1 cellular context compared by ENCODE assay signal in the genomic region with DNA sequence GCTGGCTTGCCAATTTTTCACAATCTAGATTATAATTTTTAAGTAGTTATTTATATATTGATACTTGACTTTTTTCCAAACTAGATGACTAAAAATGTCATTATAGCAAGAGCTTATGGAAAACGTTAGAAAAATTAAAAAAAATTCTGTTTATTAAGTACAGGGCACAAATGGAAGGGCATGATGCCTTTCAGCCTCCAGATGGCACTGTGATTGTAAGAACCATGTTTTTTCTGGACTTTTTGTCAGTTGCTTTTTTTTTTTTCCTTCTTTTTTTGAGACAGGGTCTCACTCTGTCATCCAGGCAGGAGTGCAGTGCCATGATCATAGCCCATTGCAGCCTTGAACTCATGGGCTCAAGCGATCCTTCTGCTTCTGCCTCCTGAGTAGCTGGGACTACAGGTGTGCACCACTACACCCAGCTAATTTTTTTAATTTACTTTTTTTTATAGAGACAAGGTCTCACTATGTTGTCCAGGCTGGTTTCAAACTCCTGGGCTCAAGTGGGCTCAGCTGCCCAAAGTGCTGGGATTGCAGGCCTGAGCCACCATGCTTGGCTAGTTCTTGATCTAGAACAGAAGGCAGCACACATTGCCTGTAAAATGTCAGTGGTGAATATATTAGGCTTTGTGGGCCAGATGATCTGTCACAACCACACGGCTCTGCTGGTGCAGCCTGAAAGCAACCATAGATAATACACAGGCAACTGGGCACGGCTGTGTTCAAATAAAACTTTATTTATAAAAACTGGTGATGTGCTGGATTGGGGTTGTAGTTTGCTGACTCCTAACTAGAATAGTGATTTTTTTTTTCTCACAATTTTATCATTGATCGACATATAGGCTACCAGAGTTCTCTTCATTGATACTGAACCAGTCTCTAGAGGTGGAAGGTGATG.
TF ChIP-seq lines count a peak whose summit lies in the region.

No MANE protein-coding gene starts in this region.

TF ChIP-seq in endothelial cell of umbilical vein, 7 proteins besides CTCF, POLR2A, EP300 and RAD21:
- no peak for TF ChIP-seq MYC (IDR thresholded peaks at IDR 0.05; ENCODE audit: low read depth, low read length)
- TF ChIP-seq JUN (IDR thresholded peaks at IDR 0.05; ENCODE audit: borderline replicate concordance, insufficient read depth, insufficient read length, low read depth) = no peak
- TF ChIP-seq POLR2AphosphoS5 (IDR thresholded peaks at IDR 0.05; ENCODE audit: insufficient read depth, low read depth, low read length) = no peak
- TF ChIP-seq, protein P1, sequence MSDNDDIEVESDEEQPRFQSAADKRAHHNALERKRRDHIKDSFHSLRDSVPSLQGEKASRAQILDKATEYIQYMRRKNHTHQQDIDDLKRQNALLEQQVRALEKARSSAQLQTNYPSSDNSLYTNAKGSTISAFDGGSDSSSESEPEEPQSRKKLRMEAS (IDR thresholded peaks at IDR 0.05; ENCODE audit: insufficient read depth, insufficient read length) = no peak
- no peak for TF ChIP-seq EZH2 (IDR thresholded peaks at IDR 0.05; ENCODE audit: borderline replicate concordance, low read depth, low read length, severe bottlenecking)
- no peak for TF ChIP-seq FOS (IDR thresholded peaks at IDR 0.05; ENCODE audit: borderline replicate concordance, insufficient read depth, low read length)
